ENCODE assay signal across 20 cellular contexts in the genomic region with DNA sequence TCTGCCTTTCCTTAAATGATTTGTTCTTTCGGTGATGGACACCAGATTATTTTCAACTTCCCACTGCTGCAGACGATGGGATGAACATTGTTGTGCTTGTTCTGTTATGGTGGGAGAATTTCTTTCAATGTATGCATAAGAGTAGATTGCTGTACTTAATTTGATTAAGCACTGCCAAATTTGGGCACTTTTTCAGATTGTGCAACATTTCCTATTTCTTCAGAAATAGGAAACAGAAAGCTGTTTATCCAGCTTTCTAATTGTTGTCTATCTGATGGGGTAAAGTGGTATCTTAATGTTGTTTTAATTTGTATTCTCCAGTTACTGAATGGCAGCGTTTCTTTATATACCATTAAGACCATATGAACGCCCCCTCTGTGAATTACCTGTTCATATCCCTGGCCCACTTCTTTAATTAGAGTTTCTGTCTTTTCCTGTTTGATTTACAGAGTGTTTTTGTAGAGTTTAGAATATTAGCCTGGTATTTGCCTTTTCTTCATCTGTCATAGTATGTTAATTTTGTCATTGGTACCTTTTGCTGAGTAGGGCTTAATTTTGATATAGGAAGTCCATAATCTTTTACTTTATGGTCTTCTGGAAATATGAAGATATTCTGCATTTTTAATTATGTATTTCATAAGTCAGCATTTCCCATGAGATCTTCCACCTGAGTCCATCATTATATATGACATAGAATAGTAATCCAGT. TPM values are rescaled to one million over a fixed set of nuclear protein-coding genes. Genes with fewer than 3 reads are reported as not detected.
DNase-seq lines count a peak whose midpoint lies in the region; ATAC-seq and TF ChIP-seq lines count a peak whose summit lies in the region.
"Had no signal": no experiment of that assay in that cellular context is flagged by ENCODE, and none has a peak within 500 bp of the region (broad histone marks: within the 10 kb centered on the region; RNA-seq: fewer than 3 reads in every experiment).

No MANE protein-coding gene starts in this region.

- H3K27me3 Mint-ChIP-seq in activated T-helper 17 cell treated with anti-CD3 and anti-CD28 coated beads, Interleukin-2, amount 50 U/mL, for 72 hours: no peaks in the 10 kb centered on the region

- no peak for TF ChIP-seq CTCF in IMR-90 (conservative IDR thresholded peaks at IDR 0.05; ENCODE audit: low read depth, low read length)
- TF ChIP-seq CTCF in right atrium auricular region (IDR thresholded peaks at IDR 0.05): no peak

- peaks cover 15% of the 10 kb centered on the region; the same call in 1 of the 2 replicates for H4K20me1 ChIP-seq in IMR-90 (ENCODE audit: insufficient read depth, low read length)

- DNase-seq in AML-193 (lab: John Stamatoyannopoulos, UW): peak; percentile 35 to 41
- DNase-seq in IMR-90: no peak
- DNase-seq in left lobe of liver (ENCODE audit: low spot score): no peak
- no peak for DNase-seq in right atrium auricular region (ENCODE audit: low spot score)
- DNase-seq in NCI-H1105 treated with DMSO at 0.1 percent for 48 hours (lab: John Stamatoyannopoulos, UW): no peak
- no peak for DNase-seq in SHP77 (lab: John Stamatoyannopoulos, UW)
- DNase-seq: activated CD4-positive, CD25-positive, alpha-beta regulatory T cell; activated naive CD4-positive, alpha-beta T cell treated with Interleukin-2 at 50 U/mL for 16 hours; brain microvascular endothelial cell; DMS153; effector CD8-positive, alpha-beta T cell; immature natural killer cell; NCI-H1436 treated with DMSO at 0.1 percent for 48 hours; NCI-H510A; sigmoid colon; stimulated activated CD4-positive, alpha-beta T cell treated with anti-CD3 and anti-CD28 coated beads, Interleukin-4, amount 100 ng/mL, for 4 hours; SW 1271; upper lobe of left lung had no signal

- dilution Hi-C loops in IMR-90 (cut with HindIII; ENCODE audit: low sequenced_read_pairs, unreplicated experiment): no loop called here

- in situ Hi-C loops in IMR-90 (cut with MboI; ENCODE audit: low sequenced_read_pairs): no loop called here

- no CpG with 5 or more reads among the region's 4 CpGs for WGBS in IMR-90 (ENCODE audit: extremely low coverage in 2 of 2, insufficient read length in 1 of 2), 2 experiments

- peak overlapping the region; percentile 3 for H3K27ac Mint-ChIP-seq in activated T-helper 17 cell treated with anti-CD3 and anti-CD28 coated beads, Interleukin-2, amount 50 U/mL, for 72 hours
- H3K27ac Mint-ChIP-seq: immature natural killer cell had no signal

- peaks cover 4% of the 10 kb centered on the region for H3K9me1 ChIP-seq in IMR-90 (ENCODE audit: insufficient read depth, low read length)

- H3K18ac ChIP-seq in IMR-90 (ENCODE audit: low read depth, low read length): no peak overlapping the region

- TF ChIP-seq RAD21 in IMR-90 (IDR thresholded peaks at IDR 0.05; ENCODE audit: low read length): no peak

- H3K4me3 Mint-ChIP-seq in activated T-helper 17 cell treated with anti-CD3 and anti-CD28 coated beads, Interleukin-2, amount 50 U/mL, for 72 hours: no peak overlapping the region
- H3K4me3 Mint-ChIP-seq: immature natural killer cell had no signal

- H3K4me1 Mint-ChIP-seq in activated T-helper 17 cell treated with anti-CD3 and anti-CD28 coated beads, Interleukin-2, amount 50 U/mL, for 72 hours: peaks cover 17% of the 10 kb centered on the region

- no peak overlapping the region for H3K14ac ChIP-seq in IMR-90 (replicated peaks; ENCODE audit: low read depth, low read length)

- H2BK120ac ChIP-seq in IMR-90 (ENCODE audit: low read depth, low read length): no peak overlapping the region

- H3K4me3 ChIP-seq in IMR-90 (ENCODE audit: insufficient read depth, low read depth, low read length) (no peak overlapping the region), right atrium auricular region (no peak overlapping the region)
- H3K4me3 ChIP-seq: sigmoid colon, upper lobe of left lung had no signal

- H3K9me3 ChIP-seq in IMR-90 (ENCODE audit: control insufficient read depth, insufficient read depth, low read length): no peaks in the 10 kb centered on the region
- no peaks in the 10 kb centered on the region for H3K9me3 ChIP-seq in right atrium auricular region
- H3K9me3 ChIP-seq: sigmoid colon, upper lobe of left lung had no signal

- H2BK5ac ChIP-seq in IMR-90 (ENCODE audit: low read depth, low read length, poor library complexity, severe bottlenecking): no peak overlapping the region

- no peak overlapping the region for H3K4ac ChIP-seq in IMR-90 (ENCODE audit: low read depth, low read length)

- no peak overlapping the region for H3K9ac ChIP-seq in IMR-90 (ENCODE audit: low read depth, low read length)

- no peak overlapping the region for H4K8ac ChIP-seq in IMR-90 (ENCODE audit: low read depth in 2 of 2, low read length in 2 of 2)

- H3K56ac ChIP-seq in IMR-90 (ENCODE audit: extremely low read depth, insufficient read depth, low read length): no peak overlapping the region

- H3K9me3 Mint-ChIP-seq in activated T-helper 17 cell treated with anti-CD3 and anti-CD28 coated beads, Interleukin-2, amount 50 U/mL, for 72 hours: no peaks in the 10 kb centered on the region
- H3K9me3 Mint-ChIP-seq: immature natural killer cell had no signal

- H2BK20ac ChIP-seq in IMR-90 (ENCODE audit: low read depth, low read length): no peak overlapping the region

- no peaks in the 10 kb centered on the region for H3K36me3 ChIP-seq in IMR-90 (ENCODE audit: control insufficient read depth, insufficient read depth, low read length)
- no peaks in the 10 kb centered on the region for H3K36me3 ChIP-seq in right atrium auricular region
- H3K36me3 ChIP-seq: brain microvascular endothelial cell, sigmoid colon, upper lobe of left lung had no signal

- H3K27ac ChIP-seq in IMR-90 (ENCODE audit: insufficient read depth, low read length) (no peak overlapping the region), right atrium auricular region (no peak overlapping the region)
- H3K27ac ChIP-seq: brain microvascular endothelial cell, sigmoid colon had no signal

- no peak overlapping the region for H2AK5ac ChIP-seq in IMR-90 (ENCODE audit: low read depth, low read length)

- no peak overlapping the region for H4K91ac ChIP-seq in IMR-90 (ENCODE audit: insufficient read depth, low read depth, low read length)

- no peak for TF ChIP-seq POLR2A in IMR-90 (IDR thresholded peaks at IDR 0.05; ENCODE audit: low read depth, low read length)

- intact Hi-C loops in IMR-90 (cut with micrococcal nuclease): no loop called here

- H2AFZ ChIP-seq in IMR-90 (replicated peaks; ENCODE audit: low read length, poor library complexity): no peak overlapping the region

- no peaks in the 10 kb centered on the region for H3K27me3 ChIP-seq in IMR-90 (ENCODE audit: control insufficient read depth, insufficient read depth, low read length)
- H3K27me3 ChIP-seq in right atrium auricular region: no peaks in the 10 kb centered on the region
- H3K27me3 ChIP-seq: brain microvascular endothelial cell, sigmoid colon, upper lobe of left lung had no signal

- no peaks in the 10 kb centered on the region for H3K36me3 Mint-ChIP-seq in activated T-helper 17 cell treated with anti-CD3 and anti-CD28 coated beads, Interleukin-2, amount 50 U/mL, for 72 hours (ENCODE audit: low read depth)
- H3K36me3 Mint-ChIP-seq: immature natural killer cell had no signal

- no peak overlapping the region for H2BK15ac ChIP-seq in IMR-90 (ENCODE audit: low read depth, low read length)

- no peak overlapping the region for H3K23ac ChIP-seq in IMR-90 (ENCODE audit: low read depth, low read length)

- no TSS peak for BruUV-seq in IMR-90 (replicated peaks; lab: Mats Ljungman, UMichigan)

- CTCF ChIA-PET in IMR-90 (lab: Yijun Ruan, JAX): interaction anchor here (0.7 kb wide), 1 partner anchor 398 kb away, joined by 4 read pairs; no protein-coding TSS in a partner anchor

- ATAC-seq in IMR-90 (ENCODE audit: low read depth) (no peak), left lobe of liver (peak; percentile 34), GM18867 (IDR thresholded peaks at IDR 0.05; ENCODE audit: unreplicated experiment) (no peak)
- ATAC-seq in activated T-helper 17 cell treated with anti-CD3 and anti-CD28 coated beads, Interleukin-2, amount 50 U/mL, for 72 hours (replicated peaks): no peak

- no peak overlapping the region for H3K4me2 ChIP-seq in IMR-90 (ENCODE audit: low read depth, low read length)

- POLR2A ChIA-PET in IMR-90 (lab: Charles Lee; ENCODE audit: unreplicated experiment): no interaction called here

- H4K5ac ChIP-seq in IMR-90 (ENCODE audit: low read depth, low read length): no peak overlapping the region

- H2AK9ac ChIP-seq in IMR-90 (replicated peaks; ENCODE audit: low read depth, low read length, poor library complexity): no peak overlapping the region

- peaks cover 9% of the 10 kb centered on the region for H3K4me1 ChIP-seq in IMR-90 (ENCODE audit: control insufficient read depth, insufficient read depth, low read length)
- peaks cover 0 to 30% of the 10 kb centered on the region in 2 donors for H3K4me1 ChIP-seq in right atrium auricular region

- peaks cover 7 to 44% of the 10 kb centered on the region in 2 experiments for H3K79me1 ChIP-seq in IMR-90 (ENCODE audit: low read depth in 1 of 2, low read length in 2 of 2)

TF ChIP-seq in IMR-90, 13 proteins besides CTCF, POLR2A, EP300 and RAD21 (continues in another document):
- no peak for TF ChIP-seq NFE2L2 (IDR thresholded peaks at IDR 0.05; ENCODE audit: low read depth, low read length)
- no peak for TF ChIP-seq MAZ (IDR thresholded peaks at IDR 0.05; ENCODE audit: borderline replicate concordance, low read depth, low read length)
- no peak for TF ChIP-seq RFX5 (IDR thresholded peaks at IDR 0.05; ENCODE audit: low read depth, low read length)
- TF ChIP-seq MAFK (IDR thresholded peaks at IDR 0.05; ENCODE audit: low read depth, low read length): peak; percentile 45; the same call in 1 of the 2 replicates
- no peak for TF ChIP-seq RCOR1 (IDR thresholded peaks at IDR 0.05; ENCODE audit: insufficient replicate concordance, low read length)
- no peak for TF ChIP-seq SMC3 (IDR thresholded peaks at IDR 0.05; ENCODE audit: low read depth, low read length)
- TF ChIP-seq, protein P1, sequence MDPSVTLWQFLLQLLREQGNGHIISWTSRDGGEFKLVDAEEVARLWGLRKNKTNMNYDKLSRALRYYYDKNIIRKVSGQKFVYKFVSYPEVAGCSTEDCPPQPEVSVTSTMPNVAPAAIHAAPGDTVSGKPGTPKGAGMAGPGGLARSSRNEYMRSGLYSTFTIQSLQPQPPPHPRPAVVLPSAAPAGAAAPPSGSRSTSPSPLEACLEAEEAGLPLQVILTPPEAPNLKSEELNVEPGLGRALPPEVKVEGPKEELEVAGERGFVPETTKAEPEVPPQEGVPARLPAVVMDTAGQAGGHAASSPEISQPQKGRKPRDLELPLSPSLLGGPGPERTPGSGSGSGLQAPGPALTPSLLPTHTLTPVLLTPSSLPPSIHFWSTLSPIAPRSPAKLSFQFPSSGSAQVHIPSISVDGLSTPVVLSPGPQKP (IDR thresholded peaks at IDR 0.05; ENCODE audit: borderline replicate concordance, low read depth, low read length): no peak

RNA-seq across cellular contexts. Expression of a gene that starts 59.6 kb away (rescaled TPM):
- total RNA-seq in IMR-90 (2012; rRNA removed) (12.9 and 13.9 TPM in 2 replicates), left lobe of liver (13.2 TPM), right atrium auricular region (10 to 100 TPM; 11.6 to 15.2 TPM)
- 6.8 and 7.7 TPM in 2 replicates for polyA plus RNA-seq in IMR-90 (2012; rRNA removed)
- polyA plus RNA-seq in IMR-90 (2012; cell fraction: cytosol; rRNA removed): 4.1 and 4.4 TPM in 2 replicates
- polyA plus RNA-seq in IMR-90 (2012; cell fraction: nucleus; rRNA removed; ENCODE audit: low replicate concordance): 6.4 and 11.5 TPM in 2 replicates
- total RNA-seq in activated T-helper 17 cell treated with anti-CD3 and anti-CD28 coated beads, Interleukin-2, amount 50 U/mL, for 72 hours: 10 to 100 TPM; 18.6 to 20.1 TPM

Comparison
In these comparisons a context has a peak if more than half of its experiments do, and no peak if none do; other contexts are left out.
1. DNase-seq: peak in AML-193 (2 of 2); none in IMR-90 (single experiment), left lobe of liver (single experiment), right atrium auricular region (single experiment), NCI-H1105 treated with DMSO at 0.1 percent for 48 hours (single experiment) and SHP77 (0 of 2).